29 cellular contexts compared by ENCODE assay signal in genomic region chr11:117575856-117576255, GRCh38.
"Had no signal": no experiment of that assay in that cellular context is flagged by ENCODE, and none has a peak within 500 bp of the region (broad histone marks: within the 10 kb centered on the region; RNA-seq: fewer than 3 reads in every experiment).

No MANE protein-coding gene starts in this region.

- H3K9me3 Mint-ChIP-seq: activated CD4-positive, alpha-beta memory T cell treated with anti-CD3 and anti-CD28 coated beads for 36 hours; activated CD4-positive, alpha-beta T cell treated with anti-CD3 and anti-CD28 coated beads, Interleukin-2, amount 10 ng/mL, durations not matched to agents 24 days and 14 days; activated naive CD4-positive, alpha-beta T cell treated with anti-CD3 and anti-CD28 coated beads, Interleukin-2, amount 10 ng/mL, durations not matched to agents 7 days and 5 days; activated naive CD4-positive, alpha-beta T cell treated with anti-CD3 and anti-CD28 coated beads, Interleukin-2, amount 50 U/mL, for 72 hours; activated naive CD8-positive, alpha-beta T cell treated with anti-CD3 and anti-CD28 coated beads, Interleukin-2, amount 10 ng/mL, durations not matched to agents 7 days and 5 days; activated T-cell treated with anti-CD3 and anti-CD28 coated beads, Interleukin-2, amount 50 U/mL, for 72 hours; brain; central memory CD8-positive, alpha-beta T cell; effector memory CD8-positive, alpha-beta T cell had no signal

- H3K4me1 Mint-ChIP-seq: activated CD4-positive, alpha-beta T cell treated with anti-CD3 and anti-CD28 coated beads for 36 hours; activated CD4-positive, alpha-beta T cell treated with anti-CD3 and anti-CD28 coated beads, Interleukin-2, amount 10 ng/mL, durations not matched to agents 24 days and 14 days; activated naive CD4-positive, alpha-beta T cell treated with anti-CD3 and anti-CD28 coated beads, Interleukin-2, amount 10 ng/mL, durations not matched to agents 7 days and 5 days; central memory CD8-positive, alpha-beta T cell had no signal

- H3K4me3 Mint-ChIP-seq: activated CD4-positive, alpha-beta memory T cell treated with anti-CD3 and anti-CD28 coated beads for 36 hours; activated CD4-positive, alpha-beta T cell treated with anti-CD3 and anti-CD28 coated beads for 36 hours; activated CD4-positive, alpha-beta T cell treated with anti-CD3 and anti-CD28 coated beads, Interleukin-2, amount 10 ng/mL, durations not matched to agents 24 days and 14 days; activated CD8-positive, alpha-beta memory T cell treated with anti-CD3 and anti-CD28 coated beads, Interleukin-2, amount 10 ng/mL, durations not matched to agents 7 days and 5 days; activated CD8-positive, alpha-beta T cell treated with anti-CD3 and anti-CD28 coated beads, Interleukin-2, amount 10 ng/mL, durations not matched to agents 7 days and 5 days; activated naive CD4-positive, alpha-beta T cell treated with anti-CD3 and anti-CD28 coated beads, Interleukin-2, amount 10 ng/mL, durations not matched to agents 7 days and 5 days; activated naive CD8-positive, alpha-beta T cell treated with anti-CD3 and anti-CD28 coated beads, Interleukin-2, amount 10 ng/mL, durations not matched to agents 7 days and 5 days; activated T-cell treated with anti-CD3 and anti-CD28 coated beads, Interleukin-2, amount 50 U/mL, for 72 hours; brain; central memory CD8-positive, alpha-beta T cell; effector memory CD8-positive, alpha-beta T cell had no signal

- H3K27ac Mint-ChIP-seq: activated CD4-positive, alpha-beta memory T cell treated with anti-CD3 and anti-CD28 coated beads for 36 hours; activated CD4-positive, alpha-beta T cell treated with anti-CD3 and anti-CD28 coated beads for 36 hours; activated CD4-positive, alpha-beta T cell treated with anti-CD3 and anti-CD28 coated beads, Interleukin-2, amount 10 ng/mL, durations not matched to agents 24 days and 14 days; activated CD8-positive, alpha-beta memory T cell treated with anti-CD3 and anti-CD28 coated beads, Interleukin-2, amount 10 ng/mL, durations not matched to agents 7 days and 5 days; activated CD8-positive, alpha-beta T cell treated with anti-CD3 and anti-CD28 coated beads, Interleukin-2, amount 10 ng/mL, durations not matched to agents 7 days and 5 days; activated naive CD4-positive, alpha-beta T cell treated with anti-CD3 and anti-CD28 coated beads, Interleukin-2, amount 10 ng/mL, durations not matched to agents 7 days and 5 days; activated naive CD8-positive, alpha-beta T cell treated with anti-CD3 and anti-CD28 coated beads, Interleukin-2, amount 10 ng/mL, durations not matched to agents 7 days and 5 days; activated T-cell treated with anti-CD3 and anti-CD28 coated beads, Interleukin-2, amount 50 U/mL, for 72 hours; effector memory CD8-positive, alpha-beta T cell had no signal

- H3K9me3 ChIP-seq: ascending aorta, breast epithelium, esophagus muscularis mucosa, gastrocnemius medialis had no signal

- H3K36me3 Mint-ChIP-seq: activated CD4-positive, alpha-beta memory T cell treated with anti-CD3 and anti-CD28 coated beads for 36 hours; activated CD8-positive, alpha-beta memory T cell treated with anti-CD3 and anti-CD28 coated beads, Interleukin-2, amount 10 ng/mL, durations not matched to agents 7 days and 5 days; activated naive CD4-positive, alpha-beta T cell treated with anti-CD3 and anti-CD28 coated beads, Interleukin-2, amount 10 ng/mL, durations not matched to agents 7 days and 5 days; activated naive CD4-positive, alpha-beta T cell treated with anti-CD3 and anti-CD28 coated beads, Interleukin-2, amount 50 U/mL, for 72 hours; activated naive CD8-positive, alpha-beta T cell treated with anti-CD3 and anti-CD28 coated beads, Interleukin-2, amount 10 ng/mL, durations not matched to agents 7 days and 5 days; brain had no signal

- H3K27ac ChIP-seq: ascending aorta, breast epithelium, cardiac muscle cell, esophagus muscularis mucosa, foreskin keratinocyte, gastrocnemius medialis had no signal

- H3K27me3 ChIP-seq: ascending aorta, breast epithelium, gastrocnemius medialis had no signal

- H3K4me3 ChIP-seq: ascending aorta, breast epithelium, cardiac muscle cell, esophagus muscularis mucosa, gastrocnemius medialis had no signal

- H3K27me3 Mint-ChIP-seq: activated CD4-positive, alpha-beta T cell treated with anti-CD3 and anti-CD28 coated beads, Interleukin-2, amount 10 ng/mL, durations not matched to agents 24 days and 14 days; brain had no signal

- ATAC-seq: activated CD4-positive, alpha-beta T cell treated with anti-CD3 and anti-CD28 coated beads for 36 hours; activated CD8-positive, alpha-beta memory T cell treated with anti-CD3 and anti-CD28 coated beads, Interleukin-2, amount 10 ng/mL, durations not matched to agents 7 days and 5 days; activated CD8-positive, alpha-beta T cell treated with anti-CD3 and anti-CD28 coated beads, Interleukin-2, amount 10 ng/mL, durations not matched to agents 7 days and 5 days; activated naive CD4-positive, alpha-beta T cell treated with anti-CD3 and anti-CD28 coated beads, Interleukin-2, amount 50 U/mL, for 72 hours; activated T-cell treated with anti-CD3 and anti-CD28 coated beads, Interleukin-2, amount 50 U/mL, for 72 hours; effector memory CD8-positive, alpha-beta T cell; foreskin keratinocyte; gastrocnemius medialis had no signal

- H3K36me3 ChIP-seq: ascending aorta, breast epithelium, cardiac muscle cell, esophagus muscularis mucosa, gastrocnemius medialis had no signal

- DNase-seq: activated CD4-positive, alpha-beta memory T cell treated with anti-CD3 and anti-CD28 coated beads for 36 hours; activated CD4-positive, alpha-beta T cell treated with anti-CD3 and anti-CD28 coated beads for 36 hours; activated CD4-positive, alpha-beta T cell treated with anti-CD3 and anti-CD28 coated beads, Interleukin-2, amount 10 ng/mL, durations not matched to agents 24 days and 14 days; activated CD4-positive, CD25-positive, alpha-beta regulatory T cell; activated CD4-positive, CD25-positive, alpha-beta regulatory T cell treated with anti-CD3 and anti-CD28 coated beads, Interleukin-2, amount 50 U/mL, for 72 hours; activated CD8-positive, alpha-beta memory T cell treated with anti-CD3 and anti-CD28 coated beads, Interleukin-2, amount 10 ng/mL, durations not matched to agents 7 days and 5 days; activated CD8-positive, alpha-beta memory T cell treated with anti-CD3 and anti-CD28 coated beads, Interleukin-2, amount 50 U/mL, for 4 hours; activated CD8-positive, alpha-beta T cell treated with anti-CD3 and anti-CD28 coated beads, Interleukin-2, amount 10 ng/mL, durations not matched to agents 7 days and 5 days; activated gamma-delta T cell; activated naive CD4-positive, alpha-beta T cell; activated naive CD4-positive, alpha-beta T cell treated with anti-CD3 and anti-CD28 coated beads, Interleukin-2, amount 10 ng/mL, durations not matched to agents 7 days and 5 days; activated naive CD8-positive, alpha-beta T cell treated with anti-CD3 and anti-CD28 coated beads, Interleukin-2, amount 10 ng/mL, durations not matched to agents 7 days and 5 days; activated T-cell treated with anti-CD3 and anti-CD28 coated beads, Interleukin-2, amount 50 U/mL, for 1 hour; activated T-cell treated with anti-CD3 and anti-CD28 coated beads, Interleukin-2, amount 50 U/mL, for 72 hours; cortex of kidney; dermis blood vessel endothelial cell; effector CD4-positive, alpha-beta T cell; effector memory CD8-positive, alpha-beta T cell; erythroblast; foreskin keratinocyte; gastrocnemius medialis; T-helper 2 cell had no signal

- H3K4me1 ChIP-seq: ascending aorta, breast epithelium, esophagus muscularis mucosa, foreskin keratinocyte, gastrocnemius medialis had no signal
